In genomic region chr21:44832516-44833255, GRCh38 we compare ENCODE assay signal across 1 cellular context.
TF ChIP-seq lines count a peak whose summit lies in the region.

No MANE protein-coding gene starts in this region.

TF ChIP-seq in GM12878, 131 proteins besides CTCF, POLR2A, EP300 and RAD21:
- TF ChIP-seq RAD51 (IDR thresholded peaks at IDR 0.05) = peak; percentile 48; the same call in 1 of the 2 replicates
